Comparison of ENCODE assay signal across 15 cellular contexts in genomic region chr20:50824137-50824536, GRCh38. TPM values are rescaled to one million over a fixed set of nuclear protein-coding genes. Genes with fewer than 3 reads are reported as not detected.
DNase-seq lines count a peak whose midpoint lies in the region; ATAC-seq and TF ChIP-seq lines count a peak whose summit lies in the region.
"Had no signal": no experiment of that assay in that cellular context is flagged by ENCODE, and none has a peak within 500 bp of the region (broad histone marks: within the 10 kb centered on the region; RNA-seq: fewer than 3 reads in every experiment).

No MANE protein-coding gene starts in this region.

- no peak for TF ChIP-seq CTCF in PC-3 (conservative IDR thresholded peaks at IDR 0.05; ENCODE audit: low read depth, low read length)
- no peak for TF ChIP-seq CTCF in fibroblast of mammary gland (conservative IDR thresholded peaks at IDR 0.05; ENCODE audit: control insufficient read depth, insufficient read depth, low read depth, low read length)
- TF ChIP-seq CTCF in gastrocnemius medialis (IDR thresholded peaks at IDR 0.05 in 4 of 5, conservative IDR thresholded peaks at IDR 0.05 in 1 of 5), result no peak

- POLR2A ChIA-PET in PC-3 (lab: Charles Lee; ENCODE audit: unreplicated experiment), result no interaction called here

- H3K36me3 ChIP-seq in PC-3 (ENCODE audit: low read depth, low read length) (no peaks in the 10 kb centered on the region), gastrocnemius medialis (no peaks in the 10 kb centered on the region)
- H3K36me3 ChIP-seq: transverse colon had no signal

- no peaks in the 10 kb centered on the region for H3K9me2 ChIP-seq in PC-3 (replicated peaks; ENCODE audit: low read length)

- BruUV-seq in PC-3 (replicated peaks; lab: Mats Ljungman, UMichigan), result no TSS peak

- ATAC-seq in PC-3, result peak; percentile 24; the same call in 1 of the 2 replicates
- ATAC-seq in gastrocnemius medialis, result peak; percentile 51 to 78
- ATAC-seq: activated T-cell treated with anti-CD3 and anti-CD28 coated beads, Interleukin-2, amount 50 U/mL, for 4 hours had no signal

- in situ Hi-C loops in gastrocnemius medialis (cut with MboI; ENCODE audit: low sequenced_read_pairs in 4 of 4), result no loop called here

- CTCF ChIA-PET in PC-3 (lab: Charles Lee), result no interaction called here

- peak; percentile 26 for DNase-seq in Daoy (ENCODE audit: low read depth)
- peak; percentile 33 for DNase-seq in PC-3
- peak; percentile 93 for DNase-seq in fibroblast of mammary gland (ENCODE audit: low read depth)
- peak; percentile 8 to 47 for DNase-seq in gastrocnemius medialis
- DNase-seq in occipital lobe (lab: John Stamatoyannopoulos, UW), result no peak
- no peak for DNase-seq in pons (ENCODE audit: low spot score)
- DNase-seq in NOMO-1 treated with dmso at 0.1 percent for 144 hours (lab: John Stamatoyannopoulos, UW; ENCODE audit: unreplicated experiment), result no peak
- no peak for DNase-seq in activated T-cell treated with anti-CD3 and anti-CD28 coated beads, Interleukin-2, amount 50 U/mL, for 1 hour
- DNase-seq: activated T-cell treated with anti-CD3 and anti-CD28 coated beads, Interleukin-2, amount 50 U/mL, for 4 hours; cortex of kidney; DMS79 treated with DMSO at 0.1 percent for 48 hours; NCI-H1092; nephron progenitor cell; stimulated activated CD4-positive, alpha-beta T cell treated with anti-CD3 and anti-CD28 coated beads, Interleukin-4, amount 100 ng/mL, for 4 hours; transverse colon had no signal

- no peak overlapping the region for H3K4me2 ChIP-seq in PC-3 (ENCODE audit: low read length)

- no peaks in the 10 kb centered on the region for H3K79me2 ChIP-seq in PC-3 (ENCODE audit: low read length)

- H3K27me3 ChIP-seq in PC-3 (ENCODE audit: low read length) (no peaks in the 10 kb centered on the region), gastrocnemius medialis (no peaks in the 10 kb centered on the region)
- H3K27me3 ChIP-seq: transverse colon had no signal

- H3F3A ChIP-seq in PC-3 (ENCODE audit: low read length, unreplicated experiment), result no peaks in the 10 kb centered on the region

- no peaks in the 10 kb centered on the region for H4K20me1 ChIP-seq in PC-3 (ENCODE audit: low read length)

- H3K27ac ChIP-seq in PC-3 (ENCODE audit: low read length) (no peak overlapping the region), gastrocnemius medialis (no peak overlapping the region)

- H3K4me1 ChIP-seq in PC-3 (ENCODE audit: insufficient read depth, low read length), result no peaks in the 10 kb centered on the region
- H3K4me1 ChIP-seq in gastrocnemius medialis, result no peaks in the 10 kb centered on the region

- no peak for TF ChIP-seq POLR2A in gastrocnemius medialis (IDR thresholded peaks at IDR 0.05)

- no peaks in the 10 kb centered on the region for H3K9me3 ChIP-seq in PC-3 (ENCODE audit: low read length)
- no peaks in the 10 kb centered on the region for H3K9me3 ChIP-seq in gastrocnemius medialis
- H3K9me3 ChIP-seq: transverse colon had no signal

- H3K9ac ChIP-seq in PC-3 (ENCODE audit: low read length), result no peak overlapping the region

- intact Hi-C loops in PC-3 (cut with micrococcal nuclease), result no loop called here
- intact Hi-C loops in gastrocnemius medialis (cut with DNase I; ENCODE audit: low total_unique reads), result no loop called here

- no peak overlapping the region for H2AFZ ChIP-seq in PC-3 (ENCODE audit: low read length)

- H3K4me3 ChIP-seq in PC-3 (ENCODE audit: low read length), result no peak overlapping the region
- no peak overlapping the region for H3K4me3 ChIP-seq in fibroblast of mammary gland (ENCODE audit: control insufficient read depth, low read depth, low read length)
- no peak overlapping the region for H3K4me3 ChIP-seq in gastrocnemius medialis
- H3K4me3 ChIP-seq: transverse colon had no signal

RNA-seq across cellular contexts. Expression of gene BCAS4, which starts 29.3 kb away (rescaled TPM):
- 10.9 and 16.1 TPM in 2 replicates for total RNA-seq in Daoy (2014; rRNA removed; shearing (Covaris generic))
- total RNA-seq in PC-3 (2014; rRNA removed) (49.9 and 56.9 TPM in 2 replicates), gastrocnemius medialis (1 to 10 TPM in 1 of 4 donors, under 1 TPM in 2, not detected in 1; 0.16 to 2.2 (median 0.51) TPM), occipital lobe (9.8 TPM)

Comparison
In these comparisons a context has a peak if more than half of its experiments do, and no peak if none do; other contexts are left out.
1. DNase-seq: peak in Daoy (single experiment), PC-3 (single experiment), fibroblast of mammary gland (single experiment) and gastrocnemius medialis (2 of 2); none in occipital lobe (single experiment), pons (single experiment), NOMO-1 treated with dmso at 0.1 percent for 144 hours (single experiment) and activated T-cell treated with anti-CD3 and anti-CD28 coated beads, Interleukin-2, amount 50 U/mL, for 1 hour (single experiment).